Comparison of ENCODE assay signal across 12 cellular contexts in the genomic region with DNA sequence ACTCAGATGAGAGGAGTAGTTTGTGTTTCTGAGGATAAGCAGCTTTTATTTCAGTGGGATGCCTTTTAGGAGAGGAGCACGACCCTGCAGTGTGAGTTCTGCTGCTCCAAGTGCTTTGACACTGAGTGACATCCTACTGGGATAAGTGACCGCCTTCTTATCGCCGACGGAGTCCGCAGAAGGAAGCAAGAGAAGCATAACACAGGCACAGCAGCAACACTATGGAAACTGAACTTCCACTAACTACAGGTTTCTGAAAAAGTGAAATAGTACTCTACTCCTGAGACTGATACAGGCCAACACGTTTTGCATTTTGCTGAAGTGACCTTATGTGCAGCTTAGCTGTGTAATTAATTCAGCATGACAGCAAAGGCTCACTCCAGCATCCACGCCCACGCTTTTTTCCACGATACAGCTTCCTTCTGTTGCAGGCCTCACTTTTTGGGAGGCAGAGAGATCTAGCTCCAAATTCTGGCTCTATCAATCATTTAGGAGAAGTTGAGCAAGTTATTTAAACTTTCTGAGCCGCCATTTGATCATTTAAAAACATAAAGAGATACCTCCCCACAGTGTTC.
DNase-seq lines count a peak whose midpoint lies in the region; ATAC-seq, FAIRE-seq and TF ChIP-seq lines count a peak whose summit lies in the region.
"Had no signal": no experiment of that assay in that cellular context is flagged by ENCODE, and none has a peak within 500 bp of the region (broad histone marks: within the 10 kb centered on the region; RNA-seq: fewer than 3 reads in every experiment).

No MANE protein-coding gene starts in this region.

- peaks cover 0 to 28% (median 17%) of the 10 kb centered on the region in 4 donors for H3K4me1 ChIP-seq in tibial artery

- intact Hi-C loops in tibial artery (cut with DNase I; ENCODE audit: low total_unique reads) = no loop called here

- no peak overlapping the region for H3K4me3 Mint-ChIP-seq in activated T-cell treated with anti-CD3 and anti-CD28 coated beads, Interleukin-2, amount 50 U/mL, for 72 hours
- no peak overlapping the region for H3K4me3 Mint-ChIP-seq in chondrocyte (ENCODE audit: unreplicated experiment)
- H3K4me3 Mint-ChIP-seq: activated T-helper 1 cell treated with anti-CD3 and anti-CD28 coated beads, Interleukin-12 subunit alpha, Interleukin-12 subunit beta, Interleukin-2, Interleukin-4 antibody, amounts not matched to agents 30 ng/mL and 10 ng/mL and 1 ng/mL, durations not matched to agents 14 hours and 24 hours and 36 hours had no signal

- DNase-seq in activated T-cell treated with anti-CD3 and anti-CD28 coated beads, Interleukin-2, amount 50 U/mL, for 72 hours = no peak
- DNase-seq in activated T-cell treated with anti-CD3 and anti-CD28 coated beads for 4 hours = no peak
- no peak for DNase-seq in chondrocyte (ENCODE audit: low spot score)
- DNase-seq in left kidney (ENCODE audit: low read depth, low spot score) = peak; percentile 91
- DNase-seq in tibial artery = peak in 1 of 2 donors; percentile 35
- DNase-seq in NCI-H2171 treated with DMSO at 0.1 percent for 48 hours (lab: John Stamatoyannopoulos, UW) = no peak
- DNase-seq in frontal cortex (ENCODE audit: low spot score in 2 of 2) = no peak
- DNase-seq: ACHN, EL, Kasumi-1 had no signal

- H3K9me3 ChIP-seq in tibial artery = no peaks in the 10 kb centered on the region

- peak overlapping the region; percentile 19 to 22 for H3K4me3 ChIP-seq in tibial artery

- H3K36me3 ChIP-seq in tibial artery = peaks cover 10 to 45% (median 42%) of the 10 kb centered on the region in 3 donors

- H3K36me3 Mint-ChIP-seq in activated T-cell treated with anti-CD3 and anti-CD28 coated beads, Interleukin-2, amount 50 U/mL, for 72 hours (ENCODE audit: insufficient read depth in 2 of 2) = peaks cover 6 to 7% of the 10 kb centered on the region in 2 donors
- peaks cover 44% of the 10 kb centered on the region for H3K36me3 Mint-ChIP-seq in chondrocyte (ENCODE audit: low read depth)

- peaks cover 13% of the 10 kb centered on the region for H3K4me1 Mint-ChIP-seq in activated T-cell treated with anti-CD3 and anti-CD28 coated beads, Interleukin-2, amount 50 U/mL, for 72 hours (ENCODE audit: low read depth)
- peaks cover 46% of the 10 kb centered on the region for H3K4me1 Mint-ChIP-seq in chondrocyte (ENCODE audit: low read depth)

- H3K27me3 Mint-ChIP-seq in activated T-cell treated with anti-CD3 and anti-CD28 coated beads, Interleukin-2, amount 50 U/mL, for 72 hours (ENCODE audit: low read depth) = no peaks in the 10 kb centered on the region
- no peaks in the 10 kb centered on the region for H3K27me3 Mint-ChIP-seq in chondrocyte (ENCODE audit: low read depth)

- peak overlapping the region; percentile 61 for H3K27ac Mint-ChIP-seq in activated T-cell treated with anti-CD3 and anti-CD28 coated beads, Interleukin-2, amount 50 U/mL, for 72 hours
- H3K27ac Mint-ChIP-seq in chondrocyte (ENCODE audit: unreplicated experiment) = peak overlapping the region; percentile 76
- H3K27ac Mint-ChIP-seq: activated T-helper 1 cell treated with anti-CD3 and anti-CD28 coated beads, Interleukin-12 subunit alpha, Interleukin-12 subunit beta, Interleukin-2, Interleukin-4 antibody, amounts not matched to agents 30 ng/mL and 10 ng/mL and 1 ng/mL, durations not matched to agents 14 hours and 24 hours and 36 hours had no signal

- no peaks in the 10 kb centered on the region for H3K9me3 Mint-ChIP-seq in activated T-cell treated with anti-CD3 and anti-CD28 coated beads, Interleukin-2, amount 50 U/mL, for 72 hours
- no peaks in the 10 kb centered on the region for H3K9me3 Mint-ChIP-seq in chondrocyte (ENCODE audit: low read depth)
- H3K9me3 Mint-ChIP-seq: activated T-helper 1 cell treated with anti-CD3 and anti-CD28 coated beads, Interleukin-12 subunit alpha, Interleukin-12 subunit beta, Interleukin-2, Interleukin-4 antibody, amounts not matched to agents 30 ng/mL and 10 ng/mL and 1 ng/mL, durations not matched to agents 14 hours and 24 hours and 36 hours had no signal

- no peaks in the 10 kb centered on the region for H3K27me3 ChIP-seq in tibial artery

- FAIRE-seq in frontal cortex (lab: Jason Lieb, UNC) = no peak

- TF ChIP-seq CTCF in chondrocyte (IDR thresholded peaks at IDR 0.05) = no peak
- no peak for TF ChIP-seq CTCF in tibial artery (IDR thresholded peaks at IDR 0.05)

- ATAC-seq in activated T-cell treated with anti-CD3 and anti-CD28 coated beads, Interleukin-2, amount 50 U/mL, for 72 hours (replicated peaks in 1 of 2) = no peak
- no peak for ATAC-seq in GM19397 (IDR thresholded peaks at IDR 0.05; ENCODE audit: unreplicated experiment)

- peak overlapping the region in 1 of 2 donors; percentile 26 for H3K27ac ChIP-seq in tibial artery
